In the genomic region with DNA sequence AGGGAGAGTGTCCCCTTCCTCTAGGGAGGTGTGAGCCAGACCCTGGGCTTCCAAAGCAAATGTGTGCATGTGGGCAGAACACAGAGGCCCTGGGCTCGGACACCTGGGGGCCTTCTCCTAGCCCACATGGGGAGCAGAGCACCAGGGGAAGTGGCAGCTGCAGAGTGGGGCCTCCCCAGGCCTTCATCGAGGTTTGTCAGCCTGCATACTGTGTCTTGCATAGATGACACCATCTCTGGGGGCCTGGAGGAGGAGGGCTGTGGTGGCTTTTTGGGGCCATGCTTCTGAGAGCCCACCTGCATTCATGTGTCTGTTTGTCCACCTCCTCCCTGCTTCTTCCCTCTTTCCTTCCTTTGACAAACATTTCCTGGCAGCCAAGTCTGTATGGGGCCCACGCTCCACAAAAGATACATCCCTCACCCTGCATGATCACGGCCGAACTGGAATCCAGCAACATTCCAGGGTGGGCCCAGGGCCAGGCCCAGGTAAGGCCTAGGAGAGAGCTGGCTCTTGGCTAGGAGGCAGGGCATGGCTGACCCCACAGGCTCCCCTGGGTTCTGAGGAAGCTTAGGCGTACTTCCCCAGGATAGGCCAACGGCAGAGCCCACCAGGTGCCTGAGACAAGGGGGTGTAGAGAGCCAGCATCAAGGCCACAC, we compare ENCODE assay signal across 8 cellular contexts.
DNase-seq lines count a peak whose midpoint lies in the region; ATAC-seq, FAIRE-seq and TF ChIP-seq lines count a peak whose summit lies in the region.

No MANE protein-coding gene starts in this region.

- H3K9me3 ChIP-seq in breast epithelium (no peaks in the 10 kb centered on the region), upper lobe of right lung (no peaks in the 10 kb centered on the region)

- H3K4me3 ChIP-seq in breast epithelium: no peak overlapping the region
- H3K4me3 ChIP-seq in upper lobe of right lung: no peak overlapping the region

- DNase-seq in breast epithelium (ENCODE audit: low spot score in 2 of 2) (no peak), MCF 10A (ENCODE audit: unreplicated experiment) (no peak), chondrocyte (ENCODE audit: low spot score) (no peak), natural killer cell (no peak), upper lobe of right lung (no peak), ureter (ENCODE audit: low spot score) (no peak), urothelium cell line (ENCODE audit: low spot score) (no peak), kidney glomerular epithelial cell (lab: John Stamatoyannopoulos, UW) (no peak)

- CTCF ChIA-PET in MCF 10A (lab: Yijun Ruan, JAX): interaction anchor here (1.3 kb wide), 1 partner anchor 48 kb away, joined by 6 read pairs; no protein-coding TSS in a partner anchor

- no TSS peak for BruUV-seq in MCF 10A (replicated peaks; lab: Mats Ljungman, UMichigan)

- H3K27me3 Mint-ChIP-seq in MCF 10A (ENCODE audit: insufficient read depth, unreplicated experiment) (no peaks in the 10 kb centered on the region), chondrocyte (ENCODE audit: low read depth) (no peaks in the 10 kb centered on the region), natural killer cell (ENCODE audit: low read depth in 2 of 2) (no peaks in the 10 kb centered on the region)

- H3K27ac Mint-ChIP-seq in MCF 10A (ENCODE audit: low read depth, unreplicated experiment) (no peak overlapping the region), chondrocyte (ENCODE audit: unreplicated experiment) (peak overlapping the region; percentile 15), natural killer cell (peak overlapping the region; percentile 70 to 71)

- no peak for FAIRE-seq in urothelium cell line (lab: Jason Lieb, UNC)

- intact Hi-C loops in breast epithelium (cut with DNase I; ENCODE audit: low total_unique reads) (no loop called here), MCF 10A (cut with micrococcal nuclease) (loop anchor here (5.0 kb wide), 1 partner anchor 36 kb away; no protein-coding TSS in a partner anchor), natural killer cell (cut with micrococcal nuclease) (loop anchor here (5.0 kb wide), 1 partner anchor 81 kb away; a partner anchor contains a TSS), upper lobe of right lung (cut with DNase I) (no loop called here)

- H3K4me3 Mint-ChIP-seq in MCF 10A (ENCODE audit: unreplicated experiment): no peak overlapping the region
- H3K4me3 Mint-ChIP-seq in chondrocyte (ENCODE audit: unreplicated experiment): no peak overlapping the region
- peak overlapping the region; percentile 56 for H3K4me3 Mint-ChIP-seq in natural killer cell

- peak in 1 of 3 donors; percentile 54 for ATAC-seq in natural killer cell
- ATAC-seq in upper lobe of right lung: no peak

- H3K4me1 ChIP-seq in breast epithelium (peaks cover 46 to 59% of the 10 kb centered on the region in 2 donors), upper lobe of right lung (peaks cover 88% of the 10 kb centered on the region)

- H3K36me3 Mint-ChIP-seq in MCF 10A (ENCODE audit: insufficient read depth, unreplicated experiment): peaks cover 20% of the 10 kb centered on the region
- H3K36me3 Mint-ChIP-seq in chondrocyte (ENCODE audit: low read depth): peaks cover 5% of the 10 kb centered on the region
- no peaks in the 10 kb centered on the region for H3K36me3 Mint-ChIP-seq in natural killer cell

- no peak for TF ChIP-seq POLR2A in breast epithelium (IDR thresholded peaks at IDR 0.05)

- H3K9me3 Mint-ChIP-seq in MCF 10A (ENCODE audit: unreplicated experiment): no peaks in the 10 kb centered on the region
- H3K9me3 Mint-ChIP-seq in chondrocyte (ENCODE audit: low read depth): no peaks in the 10 kb centered on the region
- no peaks in the 10 kb centered on the region for H3K9me3 Mint-ChIP-seq in natural killer cell

- POLR2A ChIA-PET in MCF 10A (lab: Yijun Ruan, JAX): interaction anchor here (0.6 kb wide), 1 partner anchor 10 kb away, joined by 3 read pairs; no protein-coding TSS in a partner anchor

- no peaks in the 10 kb centered on the region for H3K36me3 ChIP-seq in breast epithelium
- H3K36me3 ChIP-seq in upper lobe of right lung: no peaks in the 10 kb centered on the region

- H3K4me1 Mint-ChIP-seq in MCF 10A (ENCODE audit: insufficient read depth, unreplicated experiment) (peaks cover 48% of the 10 kb centered on the region), chondrocyte (ENCODE audit: low read depth) (peaks cover 80% of the 10 kb centered on the region), natural killer cell (peaks cover 60 to 93% of the 10 kb centered on the region in 2 donors)

- TF ChIP-seq CTCF in breast epithelium (IDR thresholded peaks at IDR 0.05) (no peak), MCF 10A (IDR thresholded peaks at IDR 0.05; ENCODE audit: unreplicated experiment) (no peak), chondrocyte (IDR thresholded peaks at IDR 0.05) (no peak), natural killer cell (IDR thresholded peaks at IDR 0.05) (no peak), upper lobe of right lung (IDR thresholded peaks at IDR 0.05) (no peak)

- H3K27me3 ChIP-seq in breast epithelium: no peaks in the 10 kb centered on the region
- H3K27me3 ChIP-seq in upper lobe of right lung: no peaks in the 10 kb centered on the region

- peak overlapping the region; percentile 92 to 98 for H3K27ac ChIP-seq in breast epithelium
- H3K27ac ChIP-seq in upper lobe of right lung: peak overlapping the region; percentile 92

Comparison
In these comparisons a context has a peak if more than half of its experiments do, and no peak if none do; other contexts are left out.
1. intact Hi-C loops: an anchor here in MCF 10A (5.0 kb wide) and natural killer cell (5.0 kb wide); none called in breast epithelium and upper lobe of right lung.